1 cellular context compared by ENCODE assay signal in genomic region chr11:75386912-75387311, GRCh38.
TF ChIP-seq lines count a peak whose summit lies in the region.

No MANE protein-coding gene starts in this region.

TF ChIP-seq in A549, 52 proteins besides CTCF, POLR2A, EP300 and RAD21:
- no peak for TF ChIP-seq NPAS2 (CRISPR knock-in tag; IDR thresholded peaks at IDR 0.05; ENCODE audit: borderline replicate concordance)
- TF ChIP-seq, protein P1, sequence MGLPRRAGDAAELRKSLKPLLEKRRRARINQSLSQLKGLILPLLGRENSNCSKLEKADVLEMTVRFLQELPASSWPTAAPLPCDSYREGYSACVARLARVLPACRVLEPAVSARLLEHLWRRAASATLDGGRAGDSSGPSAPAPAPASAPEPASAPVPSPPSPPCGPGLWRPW (IDR thresholded peaks at IDR 0.05) = no peak
- TF ChIP-seq RNF2 (IDR thresholded peaks at IDR 0.05; ENCODE audit: borderline replicate concordance, low read depth) = no peak
- no peak for TF ChIP-seq RCOR1 (IDR thresholded peaks at IDR 0.05; ENCODE audit: low read depth, low read length)
- TF ChIP-seq TP53 (CRISPR knock-in tag; IDR thresholded peaks at IDR 0.05) = no peak
